In genomic region chr9:114493521-114494184, GRCh38 we compare ENCODE assay signal across 17 cellular contexts.
"Had no signal": no experiment of that assay in that cellular context is flagged by ENCODE, and none has a peak within 500 bp of the region (broad histone marks: within the 10 kb centered on the region; RNA-seq: fewer than 3 reads in every experiment).

No MANE protein-coding gene starts in this region.

- H3K36me3 ChIP-seq: cardiac muscle cell, ovary, thoracic aorta, upper lobe of right lung, WERI-Rb-1 had no signal

- H3K4me1 ChIP-seq: foreskin keratinocyte had no signal

- H3K9me3 ChIP-seq: ovary, thoracic aorta, upper lobe of right lung had no signal

- H3K9me3 Mint-ChIP-seq: activated CD8-positive, alpha-beta T cell treated with anti-CD3 and anti-CD28 coated beads for 36 hours; mesothelial cell of epicardium; T-cell had no signal

- H3K27me3 Mint-ChIP-seq: activated CD8-positive, alpha-beta T cell treated with anti-CD3 and anti-CD28 coated beads for 36 hours had no signal

- ATAC-seq: activated CD8-positive, alpha-beta T cell treated with anti-CD3 and anti-CD28 coated beads for 36 hours; foreskin keratinocyte; upper lobe of right lung had no signal

- H3K27ac Mint-ChIP-seq: activated CD8-positive, alpha-beta T cell treated with anti-CD3 and anti-CD28 coated beads for 36 hours; mesothelial cell of epicardium; T-cell had no signal

- H3K36me3 Mint-ChIP-seq: T-cell had no signal

- H3K27me3 ChIP-seq: cardiac muscle cell, ovary, upper lobe of right lung had no signal

- H3K4me3 Mint-ChIP-seq: activated CD8-positive, alpha-beta T cell treated with anti-CD3 and anti-CD28 coated beads for 36 hours; mesothelial cell of epicardium; T-cell had no signal

- DNase-seq: activated CD4-positive, alpha-beta T cell treated with anti-CD3 and anti-CD28 coated beads for 4 hours; activated CD8-positive, alpha-beta T cell treated with anti-CD3 and anti-CD28 coated beads for 36 hours; activated naive CD4-positive, alpha-beta T cell treated with Interleukin-2 at 50 U/mL for 16 hours; activated T-cell treated with anti-CD3 and anti-CD28 coated beads, Interleukin-2, amount 50 U/mL, for 48 hours; foreskin keratinocyte; glutamatergic neuron; ovary; Right ventricle myocardium superior; stimulated activated CD4-positive, alpha-beta T cell treated with anti-CD3 and anti-CD28 coated beads, Interleukin-4, amount 100 ng/mL, for 1 hour; T-cell; T1000; upper lobe of right lung; WERI-Rb-1 had no signal

- H3K27ac ChIP-seq: cardiac muscle cell, foreskin keratinocyte, ovary, SK-N-MC, thoracic aorta, upper lobe of right lung, WERI-Rb-1 had no signal

- H3K4me3 ChIP-seq: cardiac muscle cell, ovary, SK-N-MC, thoracic aorta, upper lobe of right lung had no signal
